In genomic region chr15:79897701-79898113, GRCh38 we compare ENCODE assay signal across 8 cellular contexts. TPM values are rescaled to one million over a fixed set of nuclear protein-coding genes. Genes with fewer than 3 reads are reported as not detected.
DNase-seq lines count a peak whose midpoint lies in the region; FAIRE-seq and TF ChIP-seq lines count a peak whose summit lies in the region.

No MANE protein-coding gene starts in this region.

- TF ChIP-seq CTCF in BE2C (IDR thresholded peaks at IDR 0.05; ENCODE audit: low read depth, low read length) (no peak), astrocyte (IDR thresholded peaks at IDR 0.05; ENCODE audit: insufficient read depth, low read depth, low read length) (no peak), nephron (IDR thresholded peaks at IDR 0.05; ENCODE audit: unreplicated experiment in 3 of 3) (no peak)

- no peaks in the 10 kb centered on the region for H3K27me3 ChIP-seq in BE2C
- H3K27me3 ChIP-seq in astrocyte (ENCODE audit: insufficient read depth, low read length), result no peaks in the 10 kb centered on the region

- peak overlapping the region; percentile 90 for H2AFZ ChIP-seq in astrocyte (ENCODE audit: low read depth, low read length)

- no peaks in the 10 kb centered on the region for H3K9me3 ChIP-seq in BE2C
- no peaks in the 10 kb centered on the region for H3K9me3 ChIP-seq in KOPT-K1 (ENCODE audit: insufficient read depth, low read length, poor library complexity, severe bottlenecking)
- H3K9me3 ChIP-seq in astrocyte (ENCODE audit: insufficient read depth, low read depth, low read length), result no peaks in the 10 kb centered on the region

- H3K4me1 ChIP-seq in BE2C (peaks cover 24% of the 10 kb centered on the region; the same call in 1 of the 2 replicates), astrocyte (ENCODE audit: insufficient read depth, low read length) (peaks cover 3% of the 10 kb centered on the region)

- FAIRE-seq in astrocyte (lab: Jason Lieb, UNC), result no peak

- H3K27me3 Mint-ChIP-seq in astrocyte (ENCODE audit: low read depth, unreplicated experiment) (no peaks in the 10 kb centered on the region), nephron (ENCODE audit: low read depth) (no peaks in the 10 kb centered on the region)

- DNase-seq in BE2C (no peak), astrocyte (ENCODE audit: low read depth) (no peak), NCI-H2081 (lab: John Stamatoyannopoulos, UW) (no peak), dedifferentiated amniotic fluid mesenchymal stem cell (ENCODE audit: extremely low spot score) (no peak), NCI-H128 (lab: John Stamatoyannopoulos, UW; ENCODE audit: unreplicated experiment) (no peak), NCI-H69 (lab: John Stamatoyannopoulos, UW) (no peak)

- no peak overlapping the region for H3K27ac Mint-ChIP-seq in astrocyte (ENCODE audit: unreplicated experiment)
- H3K27ac Mint-ChIP-seq in nephron, result peak overlapping the region; percentile 96 to 98 (median 97)

- H3K4me1 Mint-ChIP-seq in astrocyte (ENCODE audit: low read depth, unreplicated experiment) (peaks cover 8% of the 10 kb centered on the region), nephron (peaks cover 9% of the 10 kb centered on the region)

- H3K36me3 Mint-ChIP-seq in astrocyte (ENCODE audit: low read depth, unreplicated experiment) (no peaks in the 10 kb centered on the region), nephron (ENCODE audit: low read depth) (peaks cover 14% of the 10 kb centered on the region)

- no peaks in the 10 kb centered on the region for H3K9me3 Mint-ChIP-seq in astrocyte (ENCODE audit: unreplicated experiment)
- no peaks in the 10 kb centered on the region for H3K9me3 Mint-ChIP-seq in nephron

- H4K20me1 ChIP-seq in astrocyte (ENCODE audit: insufficient read depth, low read length), result no peaks in the 10 kb centered on the region

- H3K4me3 ChIP-seq in BE2C (ENCODE audit: low read depth, low read length) (peak overlapping the region; percentile 71), astrocyte (ENCODE audit: insufficient read depth, low read depth, low read length) (no peak overlapping the region)

- H3K27ac ChIP-seq in KOPT-K1 (ENCODE audit: low read depth, low read length, poor library complexity, severe bottlenecking), result peak overlapping the region; percentile 94
- H3K27ac ChIP-seq in astrocyte (ENCODE audit: low read depth, low read length), result peak overlapping the region; percentile 83

- peaks cover 12% of the 10 kb centered on the region for H3K79me2 ChIP-seq in astrocyte (ENCODE audit: insufficient read depth, low read length)

- no peaks in the 10 kb centered on the region for H3K36me3 ChIP-seq in BE2C
- no peaks in the 10 kb centered on the region; the same call in 1 of the 2 replicates for H3K36me3 ChIP-seq in KOPT-K1 (ENCODE audit: insufficient read depth, low read length)
- no peaks in the 10 kb centered on the region for H3K36me3 ChIP-seq in astrocyte (ENCODE audit: insufficient read depth, low read length)

- peak overlapping the region; percentile 90 for H3K9ac ChIP-seq in astrocyte (ENCODE audit: low read length)

- peak overlapping the region; percentile 91 for H3K4me2 ChIP-seq in astrocyte (ENCODE audit: low read length)

- H3K4me3 Mint-ChIP-seq in astrocyte (ENCODE audit: unreplicated experiment), result peak overlapping the region; percentile 85
- peak overlapping the region; percentile 86 to 93 (median 91) for H3K4me3 Mint-ChIP-seq in nephron

RNA-seq across cellular contexts. Expression of gene MTHFS, which starts 0.9 kb away (rescaled TPM):
- polyA plus RNA-seq in BE2C (2012; ENCODE audit: insufficient read depth, insufficient read length, low read depth), result 94.9 TPM
- total RNA-seq in astrocyte, result 20.0 TPM in 2 replicates
